ENCODE assay signal across 1 cellular context in the genomic region with DNA sequence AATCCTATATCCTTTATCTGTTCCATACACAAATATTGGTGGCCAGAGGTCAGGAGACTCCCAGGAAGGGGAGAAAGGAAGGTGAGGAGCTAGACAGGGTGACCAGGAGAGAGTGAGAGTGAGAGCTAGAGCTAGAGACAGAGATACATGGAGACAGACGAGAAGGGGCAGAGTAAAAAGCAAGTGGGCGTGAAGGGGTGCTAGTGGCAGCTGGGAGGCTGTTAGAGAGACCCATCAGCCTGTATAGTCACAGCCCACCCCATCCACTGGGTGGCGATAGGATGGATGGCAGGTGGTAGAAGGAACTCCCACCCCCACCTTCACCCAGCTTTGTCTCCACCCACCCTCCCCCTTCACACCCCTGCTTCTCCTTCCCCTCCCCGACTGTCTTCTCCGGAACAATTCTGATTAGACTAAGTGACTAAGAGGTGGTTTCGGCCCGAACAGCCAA.
TF ChIP-seq lines count a peak whose summit lies in the region.

No MANE protein-coding gene starts in this region.

TF ChIP-seq in HEK293, 187 proteins besides CTCF, POLR2A, EP300 and RAD21 (continued from another document):
- TF ChIP-seq, protein P1, sequence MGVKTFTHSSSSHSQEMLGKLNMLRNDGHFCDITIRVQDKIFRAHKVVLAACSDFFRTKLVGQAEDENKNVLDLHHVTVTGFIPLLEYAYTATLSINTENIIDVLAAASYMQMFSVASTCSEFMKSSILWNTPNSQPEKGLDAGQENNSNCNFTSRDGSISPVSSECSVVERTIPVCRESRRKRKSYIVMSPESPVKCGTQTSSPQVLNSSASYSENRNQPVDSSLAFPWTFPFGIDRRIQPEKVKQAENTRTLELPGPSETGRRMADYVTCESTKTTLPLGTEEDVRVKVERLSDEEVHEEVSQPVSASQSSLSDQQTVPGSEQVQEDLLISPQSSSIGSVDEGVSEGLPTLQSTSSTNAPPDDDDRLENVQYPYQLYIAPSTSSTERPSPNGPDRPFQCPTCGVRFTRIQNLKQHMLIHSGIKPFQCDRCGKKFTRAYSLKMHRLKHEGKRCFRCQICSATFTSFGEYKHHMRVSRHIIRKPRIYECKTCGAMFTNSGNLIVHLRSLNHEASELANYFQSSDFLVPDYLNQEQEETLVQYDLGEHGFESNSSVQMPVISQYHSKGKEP (tag by site-specific recombination; IDR thresholded peaks at IDR 0.05): no peak
- no peak for TF ChIP-seq ZNF350 (tag by site-specific recombination; IDR thresholded peaks at IDR 0.05)
TF ChIP-seq in HEK293: peak in this region for 6.
